Comparison of ENCODE assay signal across 8 cellular contexts in the genomic region with DNA sequence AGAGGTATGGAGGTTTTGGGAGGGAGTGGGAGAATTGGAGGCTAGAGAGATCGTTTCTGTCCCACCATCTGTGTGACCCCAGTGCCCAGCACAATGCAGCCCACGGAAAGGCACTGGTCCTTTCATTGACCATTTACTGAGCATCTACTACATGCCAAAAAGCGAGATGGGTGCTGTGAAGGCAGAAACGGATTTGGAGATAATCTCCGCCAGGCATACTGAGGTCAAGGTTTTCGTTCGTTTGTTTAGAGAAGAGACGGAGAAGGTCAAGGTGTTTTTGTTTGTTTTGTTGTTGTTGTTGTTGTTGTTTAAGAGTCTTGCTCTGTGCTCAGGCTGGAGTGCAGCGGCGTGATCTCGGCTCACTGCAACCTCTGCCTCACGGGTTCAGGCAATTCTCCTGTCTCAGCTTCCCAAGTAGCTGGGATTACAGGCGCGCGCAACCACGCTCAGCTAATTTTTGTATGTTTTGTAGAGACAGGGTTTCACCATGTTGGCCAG. TPM values are rescaled to one million over a fixed set of nuclear protein-coding genes. Genes with fewer than 3 reads are reported as not detected.
A peak's percentile ranks its signal among the peaks of the same experiment; 100 is the strongest.
DNase-seq lines count a peak whose midpoint lies in the region; FAIRE-seq and TF ChIP-seq lines count a peak whose summit lies in the region.

No MANE protein-coding gene starts in this region.

- H3K9me3 ChIP-seq in BLaER1 (no peaks in the 10 kb centered on the region), neural cell (ENCODE audit: low read length) (no peaks in the 10 kb centered on the region)
- H3K9me3 ChIP-seq in effector memory CD4-positive, alpha-beta T cell (ENCODE audit: control insufficient read depth, low read length) = no peaks in the 10 kb centered on the region

- H3K79me2 ChIP-seq in neural cell (replicated peaks; ENCODE audit: insufficient read depth, low read length) = peaks cover 36% of the 10 kb centered on the region

- H3K4me3 ChIP-seq in BLaER1 (peak overlapping the region; percentile 82), NB4 (ENCODE audit: low read depth, low read length) (peak overlapping the region; percentile 93), neural cell (ENCODE audit: low read length) (peak overlapping the region; percentile 88)
- H3K4me3 ChIP-seq in effector memory CD4-positive, alpha-beta T cell (ENCODE audit: insufficient read depth, low read depth, low read length, poor library complexity, severe bottlenecking) = peak overlapping the region; percentile 75

- no peak for TF ChIP-seq RAD21 in neural cell (conservative IDR thresholded peaks at IDR 0.05)

- H3K27ac ChIP-seq in BLaER1 = peak overlapping the region; percentile 77
- H3K27ac ChIP-seq in effector memory CD4-positive, alpha-beta T cell (ENCODE audit: insufficient read depth, low read length, poor library complexity, severe bottlenecking) = peak overlapping the region; percentile 85
- H3K27ac ChIP-seq in neural cell (ENCODE audit: low read length) = peak overlapping the region; percentile 79

- H3K4me2 ChIP-seq in BLaER1 (peak overlapping the region; percentile 95), neural cell (ENCODE audit: low read length) (no peak overlapping the region)

- H4K20me1 ChIP-seq in BLaER1 (peaks cover 38% of the 10 kb centered on the region), neural cell (ENCODE audit: insufficient read depth) (no peaks in the 10 kb centered on the region)

- peaks cover 48% of the 10 kb centered on the region for H3K4me1 ChIP-seq in BLaER1
- H3K4me1 ChIP-seq in effector memory CD4-positive, alpha-beta T cell (ENCODE audit: control insufficient read depth, insufficient read depth, low read length, poor library complexity, severe bottlenecking) = peaks cover 8% of the 10 kb centered on the region

- FAIRE-seq in D721Med (lab: Jason Lieb, UNC) = no peak

- TF ChIP-seq EP300 in neural cell (conservative IDR thresholded peaks at IDR 0.05; ENCODE audit: poor library complexity, severe bottlenecking) = peak; percentile 7

- H2AFZ ChIP-seq in neural cell (ENCODE audit: low read depth, low read length) = peak overlapping the region; percentile 92

- no peak for TF ChIP-seq POLR2A in NB4 (IDR thresholded peaks at IDR 0.05; ENCODE audit: extremely low read depth, insufficient read length)

- DNase-seq in NB4 (ENCODE audit: low read depth) (no peak), NOMO-1 treated with DMSO at 0.1 percent for 48 hours (lab: John Stamatoyannopoulos, UW; ENCODE audit: unreplicated experiment) (no peak), cerebellar nuclear complex (lab: John Stamatoyannopoulos, UW) (no peak), D721Med (ENCODE audit: insufficient read length, low spot score) (no peak), cortex of kidney (lab: John Stamatoyannopoulos, UW) (no peak)
- no peak for DNase-seq in effector memory CD4-positive, alpha-beta T cell

- H3K9me2 ChIP-seq in neural cell (ENCODE audit: insufficient read depth, low read length) = no peaks in the 10 kb centered on the region

- no peaks in the 10 kb centered on the region for H3K27me3 ChIP-seq in BLaER1
- H3K27me3 ChIP-seq in effector memory CD4-positive, alpha-beta T cell (replicated peaks; ENCODE audit: control insufficient read depth, insufficient read depth, low read length, poor library complexity, severe bottlenecking) = no peaks in the 10 kb centered on the region
- no peaks in the 10 kb centered on the region for H3K27me3 ChIP-seq in neural cell (ENCODE audit: insufficient read depth, low read depth, low read length)

- no peaks in the 10 kb centered on the region for H3F3A ChIP-seq in neural cell (ENCODE audit: insufficient read depth, low read length, poor library complexity, severe bottlenecking)

- H3K36me3 ChIP-seq in BLaER1 (peaks cover 3% of the 10 kb centered on the region; the same call in 1 of the 2 replicates), neural cell (ENCODE audit: insufficient read depth, low read length) (no peaks in the 10 kb centered on the region)
- H3K36me3 ChIP-seq in effector memory CD4-positive, alpha-beta T cell (ENCODE audit: control insufficient read depth, insufficient read depth, low read length) = no peaks in the 10 kb centered on the region

- H3K9ac ChIP-seq in BLaER1 = no peak overlapping the region
- peak overlapping the region; percentile 90 for H3K9ac ChIP-seq in neural cell (ENCODE audit: low read length)

- no peak for TF ChIP-seq CTCF in NB4 (IDR thresholded peaks at IDR 0.05; ENCODE audit: low read depth, low read length)
- no peak for TF ChIP-seq CTCF in neural cell (IDR thresholded peaks at IDR 0.05; ENCODE audit: poor library complexity, severe bottlenecking)
- no peak for TF ChIP-seq CTCF in D721Med (IDR thresholded peaks at IDR 0.05; ENCODE audit: insufficient read depth, missing control alignments)

TF ChIP-seq in neural cell, 6 proteins besides CTCF, POLR2A, EP300 and RAD21:
- TF ChIP-seq EZH2 (IDR thresholded peaks at IDR 0.05; ENCODE audit: borderline replicate concordance, insufficient read depth, low read length, poor library complexity, severe bottlenecking) (no peak), SMC3 (conservative IDR thresholded peaks at IDR 0.05; ENCODE audit: poor library complexity) (no peak), TAF1 (IDR thresholded peaks at IDR 0.05; ENCODE audit: low read depth) (no peak), POLR2AphosphoS5 (IDR thresholded peaks at IDR 0.05) (no peak)
- TF ChIP-seq, protein P1, sequence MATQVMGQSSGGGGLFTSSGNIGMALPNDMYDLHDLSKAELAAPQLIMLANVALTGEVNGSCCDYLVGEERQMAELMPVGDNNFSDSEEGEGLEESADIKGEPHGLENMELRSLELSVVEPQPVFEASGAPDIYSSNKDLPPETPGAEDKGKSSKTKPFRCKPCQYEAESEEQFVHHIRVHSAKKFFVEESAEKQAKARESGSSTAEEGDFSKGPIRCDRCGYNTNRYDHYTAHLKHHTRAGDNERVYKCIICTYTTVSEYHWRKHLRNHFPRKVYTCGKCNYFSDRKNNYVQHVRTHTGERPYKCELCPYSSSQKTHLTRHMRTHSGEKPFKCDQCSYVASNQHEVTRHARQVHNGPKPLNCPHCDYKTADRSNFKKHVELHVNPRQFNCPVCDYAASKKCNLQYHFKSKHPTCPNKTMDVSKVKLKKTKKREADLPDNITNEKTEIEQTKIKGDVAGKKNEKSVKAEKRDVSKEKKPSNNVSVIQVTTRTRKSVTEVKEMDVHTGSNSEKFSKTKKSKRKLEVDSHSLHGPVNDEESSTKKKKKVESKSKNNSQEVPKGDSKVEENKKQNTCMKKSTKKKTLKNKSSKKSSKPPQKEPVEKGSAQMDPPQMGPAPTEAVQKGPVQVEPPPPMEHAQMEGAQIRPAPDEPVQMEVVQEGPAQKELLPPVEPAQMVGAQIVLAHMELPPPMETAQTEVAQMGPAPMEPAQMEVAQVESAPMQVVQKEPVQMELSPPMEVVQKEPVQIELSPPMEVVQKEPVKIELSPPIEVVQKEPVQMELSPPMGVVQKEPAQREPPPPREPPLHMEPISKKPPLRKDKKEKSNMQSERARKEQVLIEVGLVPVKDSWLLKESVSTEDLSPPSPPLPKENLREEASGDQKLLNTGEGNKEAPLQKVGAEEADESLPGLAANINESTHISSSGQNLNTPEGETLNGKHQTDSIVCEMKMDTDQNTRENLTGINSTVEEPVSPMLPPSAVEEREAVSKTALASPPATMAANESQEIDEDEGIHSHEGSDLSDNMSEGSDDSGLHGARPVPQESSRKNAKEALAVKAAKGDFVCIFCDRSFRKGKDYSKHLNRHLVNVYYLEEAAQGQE (IDR thresholded peaks at IDR 0.05; ENCODE audit: borderline replicate concordance) = no peak

RNA-seq across cellular contexts. Expression of a gene that starts 0.6 kb away (rescaled TPM):
- polyA plus RNA-seq in neural cell = 12.1 and 12.3 TPM in 2 replicates
- 21.9 and 24.5 TPM in 2 replicates for polyA minus RNA-seq in neural cell

RNA-seq across cellular contexts. Expression of a gene that starts 56.2 kb away (rescaled TPM):
- polyA plus RNA-seq in neural cell = 19.5 and 21.8 TPM in 2 replicates
- 47.2 and 52.7 TPM in 2 replicates for polyA minus RNA-seq in neural cell
